Comparison of ENCODE assay signal across 20 cellular contexts in the genomic region with DNA sequence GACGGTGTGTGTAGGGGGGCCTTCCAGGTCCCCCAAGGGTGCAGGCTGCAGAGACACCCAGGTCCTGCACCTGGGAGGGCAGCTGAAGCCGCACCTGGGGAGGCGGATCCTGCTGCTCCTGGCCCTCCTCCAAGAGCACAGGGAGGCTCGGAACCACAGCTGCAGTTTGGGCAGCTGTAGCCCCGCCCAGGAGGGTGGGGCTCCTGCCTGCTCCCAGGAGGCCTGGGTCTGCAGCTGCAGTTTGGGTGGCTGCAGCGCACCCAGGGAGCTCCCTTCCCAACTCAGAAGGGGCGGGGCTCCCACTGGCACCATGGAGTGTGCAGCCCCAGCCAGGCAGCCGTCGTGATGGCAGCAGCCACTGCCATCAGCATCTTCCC.
DNase-seq lines count a peak whose midpoint lies in the region; ATAC-seq and TF ChIP-seq lines count a peak whose summit lies in the region.
"Had no signal": no experiment of that assay in that cellular context is flagged by ENCODE, and none has a peak within 500 bp of the region (broad histone marks: within the 10 kb centered on the region; RNA-seq: fewer than 3 reads in every experiment).

No MANE protein-coding gene starts in this region.

- ATAC-seq in DND-41 (ENCODE audit: insufficient read depth, low read depth) (0 out of 3 replicates have a peak, but pooled peaks have one; percentile 56), mucosa of descending colon (peak; percentile 72), HG02763 (IDR thresholded peaks at IDR 0.05; ENCODE audit: unreplicated experiment) (no peak)
- no peak for ATAC-seq in stimulated activated memory B cell treated with anti-CD40 and anti-IgM and Interleukin-4, amounts not matched to agents 10 μg/mL and 1 μg/mL and 100 μg/mL, for 72 hours
- ATAC-seq in activated naive CD4-positive, alpha-beta T cell treated with anti-CD3 and anti-CD28 coated beads, Interleukin-2, amount 50 U/mL, for 72 hours, result no peak
- ATAC-seq: body of pancreas, right cardiac atrium, T-helper 17 cell had no signal

- no peak overlapping the region for H3K4me2 ChIP-seq in DND-41 (ENCODE audit: insufficient read depth, low read length)
- peak overlapping the region; percentile 11; the same call in 1 of the 2 replicates for H3K4me2 ChIP-seq in OCI-LY3 (ENCODE audit: low read length)
- H3K4me2 ChIP-seq: hepatocyte had no signal

- no peaks in the 10 kb centered on the region for H3K79me2 ChIP-seq in DND-41 (ENCODE audit: insufficient read depth, low read length)
- H3K79me2 ChIP-seq in OCI-LY3 (ENCODE audit: low read length), result no peaks in the 10 kb centered on the region
- H3K79me2 ChIP-seq: hepatocyte had no signal

- H3K4me1 ChIP-seq in DND-41 (ENCODE audit: insufficient read depth, low read length), result no peaks in the 10 kb centered on the region
- H3K4me1 ChIP-seq in OCI-LY3 (ENCODE audit: low read length), result peaks cover 21% of the 10 kb centered on the region
- H3K4me1 ChIP-seq in mucosa of descending colon (ENCODE audit: low read depth), result peaks cover 7% of the 10 kb centered on the region
- H3K4me1 ChIP-seq: body of pancreas had no signal

- no peak overlapping the region for H3K27ac ChIP-seq in DND-41 (ENCODE audit: low read length)
- no peak overlapping the region for H3K27ac ChIP-seq in OCI-LY3 (ENCODE audit: low read length)
- H3K27ac ChIP-seq: body of pancreas, suprapubic skin had no signal

- H3K27me3 ChIP-seq in DND-41 (ENCODE audit: insufficient read depth, low read length, poor library complexity) (no peaks in the 10 kb centered on the region), OCI-LY3 (ENCODE audit: low read depth, low read length) (peaks cover 16% of the 10 kb centered on the region)
- H3K27me3 ChIP-seq: body of pancreas, suprapubic skin had no signal

- no peak overlapping the region for H3K9ac ChIP-seq in DND-41 (ENCODE audit: low read depth, low read length)
- H3K9ac ChIP-seq in OCI-LY3 (ENCODE audit: low read length), result no peak overlapping the region

- no peak for TF ChIP-seq POLR2A in erythroblast (IDR thresholded peaks at IDR 0.05; ENCODE audit: low read length)

- peaks cover 56% of the 10 kb centered on the region for H3K27me3 Mint-ChIP-seq in stimulated activated memory B cell treated with anti-CD40 and anti-IgM and Interleukin-4, amounts not matched to agents 10 μg/mL and 1 μg/mL and 100 μg/mL, for 72 hours

- DNase-seq in DND-41 (peak; percentile 16), NCI-H1436 (lab: John Stamatoyannopoulos, UW) (peak; percentile 59), mucosa of descending colon (peak in 2 of 3 donors; percentile 18 to 51), erythroblast (lab: John Stamatoyannopoulos, UW) (no peak)
- no peak for DNase-seq in activated naive CD4-positive, alpha-beta T cell treated with anti-CD3 and anti-CD28 coated beads, Interleukin-2, amount 50 U/mL, for 72 hours (ENCODE audit: low spot score in 2 of 2)
- DNase-seq: activated CD4-positive, alpha-beta T cell treated with anti-CD3 and anti-CD28 coated beads for 1 hour; activated naive CD4-positive, alpha-beta T cell treated with anti-CD3 and anti-CD28 coated beads, Interleukin-2, amount 50 U/mL, for 16 hours; C1 segment of cervical spinal cord; MV-4-11; right cardiac atrium; Right ventricle myocardium superior; stimulated activated CD4-positive, alpha-beta T cell treated with anti-CD3 and anti-CD28 coated beads, Interleukin-1b, Interleukin-23, amount 100 ng/mL, for 48 hours; T-helper 17 cell had no signal

- no peaks in the 10 kb centered on the region for H3K9me3 Mint-ChIP-seq in stimulated activated memory B cell treated with anti-CD40 and anti-IgM and Interleukin-4, amounts not matched to agents 10 μg/mL and 1 μg/mL and 100 μg/mL, for 72 hours
- peaks cover 2% of the 10 kb centered on the region in 2 donors for H3K9me3 Mint-ChIP-seq in activated naive CD4-positive, alpha-beta T cell treated with anti-CD3 and anti-CD28 coated beads, Interleukin-2, amount 50 U/mL, for 72 hours

- H4K20me1 ChIP-seq in DND-41 (ENCODE audit: insufficient read depth, low read length) (no peaks in the 10 kb centered on the region), OCI-LY3 (ENCODE audit: insufficient read depth, low read length) (no peaks in the 10 kb centered on the region)

- no peaks in the 10 kb centered on the region for H3K4me1 Mint-ChIP-seq in stimulated activated memory B cell treated with anti-CD40 and anti-IgM and Interleukin-4, amounts not matched to agents 10 μg/mL and 1 μg/mL and 100 μg/mL, for 72 hours

- no peak overlapping the region for H3K27ac Mint-ChIP-seq in stimulated activated memory B cell treated with anti-CD40 and anti-IgM and Interleukin-4, amounts not matched to agents 10 μg/mL and 1 μg/mL and 100 μg/mL, for 72 hours
- H3K27ac Mint-ChIP-seq in activated naive CD4-positive, alpha-beta T cell treated with anti-CD3 and anti-CD28 coated beads, Interleukin-2, amount 50 U/mL, for 72 hours, result no peak overlapping the region
- H3K27ac Mint-ChIP-seq: mesothelial cell of epicardium, T-helper 17 cell had no signal

- no peaks in the 10 kb centered on the region for H3K36me3 Mint-ChIP-seq in stimulated activated memory B cell treated with anti-CD40 and anti-IgM and Interleukin-4, amounts not matched to agents 10 μg/mL and 1 μg/mL and 100 μg/mL, for 72 hours
- peaks cover 0 to 3% of the 10 kb centered on the region in 2 donors for H3K36me3 Mint-ChIP-seq in activated naive CD4-positive, alpha-beta T cell treated with anti-CD3 and anti-CD28 coated beads, Interleukin-2, amount 50 U/mL, for 72 hours
- H3K36me3 Mint-ChIP-seq: mesothelial cell of epicardium had no signal

- H3K36me3 ChIP-seq in DND-41 (ENCODE audit: insufficient read depth, low read length), result no peaks in the 10 kb centered on the region
- no peaks in the 10 kb centered on the region for H3K36me3 ChIP-seq in OCI-LY3 (replicated peaks; ENCODE audit: low read depth, low read length)
- H3K36me3 ChIP-seq in mucosa of descending colon (ENCODE audit: low read depth), result no peaks in the 10 kb centered on the region
- H3K36me3 ChIP-seq: suprapubic skin had no signal

- no peak overlapping the region for H3K4me3 Mint-ChIP-seq in stimulated activated memory B cell treated with anti-CD40 and anti-IgM and Interleukin-4, amounts not matched to agents 10 μg/mL and 1 μg/mL and 100 μg/mL, for 72 hours
- H3K4me3 Mint-ChIP-seq: mesothelial cell of epicardium, T-helper 17 cell had no signal

- TF ChIP-seq CTCF in DND-41 (IDR thresholded peaks at IDR 0.05; ENCODE audit: borderline replicate concordance, extremely low read depth, low read length, poor library complexity, severe bottlenecking), result no peak
- TF ChIP-seq CTCF in OCI-LY3 (IDR thresholded peaks at IDR 0.05; ENCODE audit: low read depth, low read length), result no peak
- no peak for TF ChIP-seq CTCF in mucosa of descending colon (IDR thresholded peaks at IDR 0.05)

- H3K4me3 ChIP-seq in DND-41 (ENCODE audit: low read depth in 1 of 2, low read length in 2 of 2) (no peak overlapping the region), OCI-LY3 (ENCODE audit: low read length) (no peak overlapping the region), mucosa of descending colon (no peak overlapping the region)
- H3K4me3 ChIP-seq: body of pancreas, hepatocyte, suprapubic skin had no signal

- no peak overlapping the region for H2AFZ ChIP-seq in DND-41 (ENCODE audit: low read depth, low read length)
- H2AFZ ChIP-seq in OCI-LY3 (ENCODE audit: low read depth, low read length), result no peak overlapping the region
- H2AFZ ChIP-seq: hepatocyte had no signal

- H3K9me3 ChIP-seq in DND-41 (ENCODE audit: insufficient read depth, low read length, severe bottlenecking), result no peaks in the 10 kb centered on the region
- 0 out of 2 replicates have a peak, but pooled peaks cover 2% of the 10 kb centered on the region for H3K9me3 ChIP-seq in OCI-LY3 (ENCODE audit: insufficient read depth, low read length)
- H3K9me3 ChIP-seq in mucosa of descending colon, result no peaks in the 10 kb centered on the region
- H3K9me3 ChIP-seq: body of pancreas, suprapubic skin had no signal

- intact Hi-C loops in mucosa of descending colon (cut with DNase I, micrococcal nuclease), result no loop called here

Comparison
In these comparisons a context has a peak if more than half of its experiments do, and no peak if none do; other contexts are left out.
1. ATAC-seq: peak in DND-41 (single experiment) and mucosa of descending colon (single experiment); none in HG02763 (single experiment), stimulated activated memory B cell treated with anti-CD40 and anti-IgM and Interleukin-4, amounts not matched to agents 10 μg/mL and 1 μg/mL and 100 μg/mL, for 72 hours (single experiment) and activated naive CD4-positive, alpha-beta T cell treated with anti-CD3 and anti-CD28 coated beads, Interleukin-2, amount 50 U/mL, for 72 hours (0 of 2).
2. DNase-seq: peak in DND-41 (single experiment), NCI-H1436 (single experiment) and mucosa of descending colon (2 of 3); none in erythroblast (0 of 2) and activated naive CD4-positive, alpha-beta T cell treated with anti-CD3 and anti-CD28 coated beads, Interleukin-2, amount 50 U/mL, for 72 hours (0 of 2).